ENCODE assay signal across 10 cellular contexts in genomic region chr17:38693700-38694329, GRCh38. TPM values are rescaled to one million over a fixed set of nuclear protein-coding genes. Genes with fewer than 3 reads are reported as not detected.
DNase-seq lines count a peak whose midpoint lies in the region; ATAC-seq, FAIRE-seq and TF ChIP-seq lines count a peak whose summit lies in the region.
"Had no signal": no experiment of that assay in that cellular context is flagged by ENCODE, and none has a peak within 500 bp of the region (broad histone marks: within the 10 kb centered on the region; RNA-seq: fewer than 3 reads in every experiment).

No MANE protein-coding gene starts in this region.

- H3K9me3 ChIP-seq in HCT116 (ENCODE audit: control insufficient read depth in 1 of 2, insufficient read depth in 1 of 2, low read depth in 1 of 2, low read length in 2 of 2) (no peaks in the 10 kb centered on the region), stomach smooth muscle (ENCODE audit: control insufficient read depth in 2 of 2, low read length in 2 of 2) (no peaks in the 10 kb centered on the region)

- TF ChIP-seq POLR2A in HCT116 (IDR thresholded peaks at IDR 0.05; ENCODE audit: borderline replicate concordance, extremely low read depth, insufficient read depth, insufficient read length) (no peak), H54 (IDR thresholded peaks at IDR 0.05; ENCODE audit: low read depth, low read length) (no peak)

- H3K36me3 ChIP-seq in HCT116 (ENCODE audit: control insufficient read depth in 1 of 2, insufficient read depth in 2 of 2, low read length in 2 of 2) = no peaks in the 10 kb centered on the region
- H3K36me3 ChIP-seq in stomach smooth muscle (ENCODE audit: control insufficient read depth in 2 of 2, insufficient read depth in 2 of 2, low read length in 2 of 2) = no peaks in the 10 kb centered on the region

- DNase-seq in HCT116 (ENCODE audit: low read depth, low spot score) = no peak
- peak; percentile 75 for DNase-seq in cerebellum (ENCODE audit: low spot score)
- peak; percentile 56 for DNase-seq in left kidney (ENCODE audit: low read depth, low spot score)
- DNase-seq in NCI-H510A treated with DMSO at 0.1 percent for 48 hours (lab: John Stamatoyannopoulos, UW) = no peak
- DNase-seq in H54 (ENCODE audit: insufficient read length, low spot score) = no peak
- DNase-seq in stimulated activated naive CD8-positive, alpha-beta T cell treated with anti-CD3 and anti-CD28 coated beads, Interleukin-15, Interleukin-2, amounts not matched to agents 100 U/mL and 50 U/mL, for 24 hours = no peak
- DNase-seq: activated CD4-positive, alpha-beta T cell treated with anti-CD3 and anti-CD28 coated beads, Interleukin-2, amount 50 U/mL, for 48 hours; stimulated activated naive CD8-positive, alpha-beta T cell treated with anti-CD3 and anti-CD28 coated beads, Interleukin-15, amount 100 ng/mL, for 72 hours had no signal

- no peaks in the 10 kb centered on the region for H3K27me3 ChIP-seq in HCT116 (ENCODE audit: insufficient read depth, low read length)
- no peaks in the 10 kb centered on the region for H3K27me3 ChIP-seq in stomach smooth muscle (ENCODE audit: control insufficient read depth in 1 of 2, insufficient read depth in 2 of 2, low read length in 2 of 2)

- H3K9ac ChIP-seq in HCT116 (ENCODE audit: low read length) = no peak overlapping the region
- peak overlapping the region; percentile 38 to 62 for H3K9ac ChIP-seq in stomach smooth muscle (ENCODE audit: low read length in 2 of 2)

- RAD21 ChIA-PET in HCT116 (lab: Charles Lee; ENCODE audit: low non-redundant PET in 1 of 2, low total read pairs in 2 of 2, uncharacterized antibody in 2 of 2, unreplicated experiment in 2 of 2) = no interaction called here

- no peak overlapping the region for H3K4me2 ChIP-seq in HCT116 (ENCODE audit: low read length)

- intact Hi-C loops in HCT116 (cut with micrococcal nuclease) = no loop called here

- TF ChIP-seq RAD21 in HCT116 (IDR thresholded peaks at IDR 0.05; ENCODE audit: low read depth) = no peak

- no peaks in the 10 kb centered on the region for H3K79me2 ChIP-seq in HCT116 (ENCODE audit: insufficient read depth, low read length)

- H3K4me1 ChIP-seq in HCT116 (ENCODE audit: control insufficient read depth in 1 of 2, insufficient read depth in 2 of 2, low read length in 2 of 2) (peaks cover 3 to 8% of the 10 kb centered on the region in 2 experiments; a peak in 2 of 4 replicates), stomach smooth muscle (ENCODE audit: control insufficient read depth, insufficient read depth, low read length) (peaks cover 14% of the 10 kb centered on the region)

- H3K9me2 ChIP-seq in HCT116 (ENCODE audit: insufficient read depth) = no peaks in the 10 kb centered on the region

- TF ChIP-seq CTCF in HCT116 (IDR thresholded peaks at IDR 0.05 in 2 of 3, conservative IDR thresholded peaks at IDR 0.05 in 1 of 3; ENCODE audit: borderline replicate concordance in 1 of 3, insufficient read depth in 1 of 3, low read depth in 2 of 3, low read length in 2 of 3) = no peak

- ATAC-seq in HCT116 (0 out of 2 replicates have a peak, but pooled peaks have one; percentile 28), HG03139 (IDR thresholded peaks at IDR 0.05; ENCODE audit: unreplicated experiment) (no peak)
- no peak for ATAC-seq in stimulated activated naive CD8-positive, alpha-beta T cell treated with anti-CD3 and anti-CD28 coated beads, Interleukin-15, Interleukin-2, amounts not matched to agents 100 U/mL and 50 U/mL, for 24 hours
- ATAC-seq: stimulated activated naive CD8-positive, alpha-beta T cell treated with anti-CD3 and anti-CD28 coated beads, Interleukin-15, amount 100 ng/mL, for 72 hours had no signal

- H4K20me1 ChIP-seq in HCT116 (ENCODE audit: insufficient read depth) = no peaks in the 10 kb centered on the region

- POLR2A ChIA-PET in HCT116 (lab: Charles Lee) = no interaction called here

- no TSS peak for BruUV-seq in HCT116 (replicated peaks; lab: Mats Ljungman, UMichigan)

- CTCF ChIA-PET in HCT116 (lab: Charles Lee) = no interaction called here

- FAIRE-seq in H54 (lab: Jason Lieb, UNC) = no peak

- no peak overlapping the region for H3K27ac ChIP-seq in HCT116 (ENCODE audit: low read depth, low read length)
- H3K27ac ChIP-seq in stomach smooth muscle (ENCODE audit: low read length) = peak overlapping the region; percentile 92

- no peak overlapping the region for H2AFZ ChIP-seq in HCT116 (ENCODE audit: low read depth, low read length, poor library complexity, severe bottlenecking)

- no peak overlapping the region for H3K4me3 ChIP-seq in HCT116 (replicated peaks in 1 of 2; ENCODE audit: low read depth in 1 of 2, low read length in 2 of 2)
- H3K4me3 ChIP-seq in stomach smooth muscle (ENCODE audit: low read length in 2 of 2) = peak overlapping the region in 1 of 2 donors; percentile 54

TF ChIP-seq in HCT116, 20 proteins besides CTCF, POLR2A, EP300 and RAD21:
- TF ChIP-seq CEBPB (IDR thresholded peaks at IDR 0.05; ENCODE audit: low read depth) (no peak), SRF (IDR thresholded peaks at IDR 0.05; ENCODE audit: low read depth) (no peak), ZFX (IDR thresholded peaks at IDR 0.05) (no peak), JUND (IDR thresholded peaks at IDR 0.05) (no peak), ATF3 (IDR thresholded peaks at IDR 0.05) (no peak), YY1 (IDR thresholded peaks at IDR 0.05; ENCODE audit: extremely low read depth, insufficient replicate concordance, low read depth, low read length) (no peak), POLR2AphosphoS5 (IDR thresholded peaks at IDR 0.05; ENCODE audit: low read depth, low read length) (no peak), CBX3 (IDR thresholded peaks at IDR 0.05; ENCODE audit: low read depth) (no peak), ELF1 (IDR thresholded peaks at IDR 0.05; ENCODE audit: borderline replicate concordance, low read depth) (no peak), ZBTB33 (IDR thresholded peaks at IDR 0.05; ENCODE audit: extremely low read depth, insufficient replicate concordance, low read length) (no peak), SIN3A (IDR thresholded peaks at IDR 0.05; ENCODE audit: low read depth) (no peak), REST (IDR thresholded peaks at IDR 0.05; ENCODE audit: low read depth) (no peak), EGR1 (IDR thresholded peaks at IDR 0.05; ENCODE audit: low read depth) (no peak), FOSL1 (IDR thresholded peaks at IDR 0.05; ENCODE audit: low read depth) (no peak), EZH2phosphoT487 (IDR thresholded peaks at IDR 0.05; ENCODE audit: borderline replicate concordance) (no peak)

RNA-seq across cellular contexts. Expression of gene MLLT6, which starts 11.3 kb away (rescaled TPM):
- total RNA-seq in HCT116 (2021; ENCODE audit: unreplicated experiment) = 110 TPM
- 45.6 and 52.4 TPM in 2 replicates for polyA plus RNA-seq in HCT116 (2012)
- 44.0 TPM for total RNA-seq in cerebellum

RNA-seq across cellular contexts. Expression of gene EPOP, which starts 19.1 kb away (rescaled TPM):
- total RNA-seq in HCT116 (2021; ENCODE audit: unreplicated experiment) (37.9 TPM), cerebellum (0.82 TPM)
- 15.2 and 19.0 TPM in 2 replicates for polyA plus RNA-seq in HCT116 (2012)

RNA-seq across cellular contexts. Expression of gene CISD3, which starts 36.3 kb away (rescaled TPM):
- total RNA-seq in HCT116 (2021; ENCODE audit: unreplicated experiment) = 50.2 TPM
- 24.8 and 31.7 TPM in 2 replicates for polyA plus RNA-seq in HCT116 (2012)
- total RNA-seq in cerebellum = 0.91 TPM

RNA-seq across cellular contexts. Expression of gene PCGF2, which starts 54.3 kb away (rescaled TPM):
- 64.6 TPM for total RNA-seq in HCT116 (2021; ENCODE audit: unreplicated experiment)
- 60.2 and 61.4 TPM in 2 replicates for polyA plus RNA-seq in HCT116 (2012)
- 6.4 TPM for total RNA-seq in cerebellum

RNA-seq across cellular contexts. Expression of gene PSMB3, which starts 58.7 kb away (rescaled TPM):
- total RNA-seq in HCT116 (2021; ENCODE audit: unreplicated experiment) (346 TPM), cerebellum (73.9 TPM)
- polyA plus RNA-seq in HCT116 (2012) = 387 and 435 TPM in 2 replicates

Comparison
In these comparisons a context has a peak if more than half of its experiments do, and no peak if none do; other contexts are left out.
1. DNase-seq: peak in cerebellum (single experiment) and left kidney (single experiment); none in HCT116 (single experiment), NCI-H510A treated with DMSO at 0.1 percent for 48 hours (single experiment), H54 (single experiment) and stimulated activated naive CD8-positive, alpha-beta T cell treated with anti-CD3 and anti-CD28 coated beads, Interleukin-15, Interleukin-2, amounts not matched to agents 100 U/mL and 50 U/mL, for 24 hours (single experiment).
2. RNA of gene EPOP, which starts 19.1 kb away (total RNA-seq): 37.9 TPM in HCT116 (single experiment); 0.82 TPM in cerebellum (single experiment); every median in the first group is over 10 times any median in the second.
3. RNA of gene CISD3, which starts 36.3 kb away (total RNA-seq): 50.2 TPM in HCT116 (single experiment); 0.91 TPM in cerebellum (single experiment); every median in the first group is over 10 times any median in the second.